In the genomic region with DNA sequence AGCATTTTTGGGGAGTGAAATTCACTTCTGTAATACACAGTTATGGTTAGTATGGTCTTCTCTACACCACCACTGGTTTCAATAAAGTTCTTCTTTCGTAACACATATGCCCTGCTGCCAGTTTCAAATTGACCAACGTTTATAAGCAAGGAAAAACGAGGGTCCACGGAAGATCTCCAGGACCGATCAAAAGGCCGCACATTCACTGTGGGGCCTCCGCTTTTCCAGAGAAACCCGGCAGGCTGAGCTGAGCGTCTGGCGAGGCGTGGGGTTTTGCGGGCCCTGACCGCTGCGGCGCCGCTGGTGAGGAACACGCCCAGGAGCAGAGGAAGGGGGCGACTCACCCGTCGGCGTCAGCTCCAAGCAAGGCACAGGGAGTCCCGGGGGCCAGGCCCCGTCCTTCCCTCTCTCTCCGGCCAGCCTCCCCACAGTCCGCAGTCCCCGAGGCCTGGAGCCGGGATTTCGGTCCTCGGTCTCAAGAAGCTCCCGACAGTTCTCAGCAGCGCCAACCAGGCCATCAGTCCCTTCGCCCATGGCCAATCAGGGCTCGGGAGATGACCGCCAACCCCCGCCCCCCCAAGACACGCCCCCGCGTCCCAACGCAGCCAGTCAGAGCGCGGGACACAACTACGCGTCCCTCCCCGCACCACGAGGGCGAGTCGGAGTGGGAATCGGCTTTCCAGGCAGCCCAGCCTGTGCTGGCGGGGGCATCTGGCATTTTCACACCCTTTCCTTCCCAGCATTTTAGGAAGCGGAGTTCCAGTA, we compare ENCODE assay signal across 1 cellular context.
TF ChIP-seq lines count a peak whose summit lies in the region.

A gene with protein sequence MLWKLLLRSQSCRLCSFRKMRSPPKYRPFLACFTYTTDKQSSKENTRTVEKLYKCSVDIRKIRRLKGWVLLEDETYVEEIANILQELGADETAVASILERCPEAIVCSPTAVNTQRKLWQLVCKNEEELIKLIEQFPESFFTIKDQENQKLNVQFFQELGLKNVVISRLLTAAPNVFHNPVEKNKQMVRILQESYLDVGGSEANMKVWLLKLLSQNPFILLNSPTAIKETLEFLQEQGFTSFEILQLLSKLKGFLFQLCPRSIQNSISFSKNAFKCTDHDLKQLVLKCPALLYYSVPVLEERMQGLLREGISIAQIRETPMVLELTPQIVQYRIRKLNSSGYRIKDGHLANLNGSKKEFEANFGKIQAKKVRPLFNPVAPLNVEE (minus strand): TSS at position 522 of the 765 bp plus-strand sequence. CDS start 8,432 bp downstream, outside the sequence.

TF ChIP-seq in K562, 482 proteins besides CTCF, POLR2A, EP300 and RAD21 (continued from another document and continues in another):
- TF ChIP-seq, protein P1, sequence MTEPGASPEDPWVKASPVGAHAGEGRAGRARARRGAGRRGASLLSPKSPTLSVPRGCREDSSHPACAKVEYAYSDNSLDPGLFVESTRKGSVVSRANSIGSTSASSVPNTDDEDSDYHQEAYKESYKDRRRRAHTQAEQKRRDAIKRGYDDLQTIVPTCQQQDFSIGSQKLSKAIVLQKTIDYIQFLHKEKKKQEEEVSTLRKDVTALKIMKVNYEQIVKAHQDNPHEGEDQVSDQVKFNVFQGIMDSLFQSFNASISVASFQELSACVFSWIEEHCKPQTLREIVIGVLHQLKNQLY (CRISPR knock-in tag; conservative IDR thresholded peaks at IDR 0.05), result no peak; a peak in 1 of 4 replicates
- peak; percentile 70 for TF ChIP-seq POLR2AphosphoS5 (IDR thresholded peaks at IDR 0.05; ENCODE audit: control insufficient read depth, insufficient read depth, low read depth, low read length)
- TF ChIP-seq ZNF785 (CRISPR knock-in tag; IDR thresholded peaks at IDR 0.05), result no peak
- TF ChIP-seq, protein P2, sequence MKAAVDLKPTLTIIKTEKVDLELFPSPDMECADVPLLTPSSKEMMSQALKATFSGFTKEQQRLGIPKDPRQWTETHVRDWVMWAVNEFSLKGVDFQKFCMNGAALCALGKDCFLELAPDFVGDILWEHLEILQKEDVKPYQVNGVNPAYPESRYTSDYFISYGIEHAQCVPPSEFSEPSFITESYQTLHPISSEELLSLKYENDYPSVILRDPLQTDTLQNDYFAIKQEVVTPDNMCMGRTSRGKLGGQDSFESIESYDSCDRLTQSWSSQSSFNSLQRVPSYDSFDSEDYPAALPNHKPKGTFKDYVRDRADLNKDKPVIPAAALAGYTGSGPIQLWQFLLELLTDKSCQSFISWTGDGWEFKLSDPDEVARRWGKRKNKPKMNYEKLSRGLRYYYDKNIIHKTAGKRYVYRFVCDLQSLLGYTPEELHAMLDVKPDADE (conservative IDR thresholded peaks at IDR 0.05; ENCODE audit: control insufficient read depth, low read depth, low read length), result no peak
- TF ChIP-seq SRF (CRISPR knock-in tag; IDR thresholded peaks at IDR 0.05), result no peak
- TF ChIP-seq ZKSCAN8 (CRISPR knock-in tag; IDR thresholded peaks at IDR 0.05), result no peak
- no peak for TF ChIP-seq PTTG1 (tag; IDR thresholded peaks at IDR 0.05; ENCODE audit: low read depth)
- no peak for TF ChIP-seq SRSF9 (IDR thresholded peaks at IDR 0.05; ENCODE audit: borderline replicate concordance, low read depth, low read length)
- no peak for TF ChIP-seq MEIS2 (IDR thresholded peaks at IDR 0.05; ENCODE audit: partially characterized antibody)
- TF ChIP-seq ZNF583 (CRISPR knock-in tag; IDR thresholded peaks at IDR 0.05), result no peak
- TF ChIP-seq NFATC3 (IDR thresholded peaks at IDR 0.05), result no peak
- TF ChIP-seq, protein P3, sequence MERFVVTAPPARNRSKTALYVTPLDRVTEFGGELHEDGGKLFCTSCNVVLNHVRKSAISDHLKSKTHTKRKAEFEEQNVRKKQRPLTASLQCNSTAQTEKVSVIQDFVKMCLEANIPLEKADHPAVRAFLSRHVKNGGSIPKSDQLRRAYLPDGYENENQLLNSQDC (CRISPR knock-in tag; IDR thresholded peaks at IDR 0.05), result no peak
- peak; percentile 61 for TF ChIP-seq POLR2B (IDR thresholded peaks at IDR 0.05; ENCODE audit: low read depth, partially characterized antibody)
- TF ChIP-seq, protein P4, sequence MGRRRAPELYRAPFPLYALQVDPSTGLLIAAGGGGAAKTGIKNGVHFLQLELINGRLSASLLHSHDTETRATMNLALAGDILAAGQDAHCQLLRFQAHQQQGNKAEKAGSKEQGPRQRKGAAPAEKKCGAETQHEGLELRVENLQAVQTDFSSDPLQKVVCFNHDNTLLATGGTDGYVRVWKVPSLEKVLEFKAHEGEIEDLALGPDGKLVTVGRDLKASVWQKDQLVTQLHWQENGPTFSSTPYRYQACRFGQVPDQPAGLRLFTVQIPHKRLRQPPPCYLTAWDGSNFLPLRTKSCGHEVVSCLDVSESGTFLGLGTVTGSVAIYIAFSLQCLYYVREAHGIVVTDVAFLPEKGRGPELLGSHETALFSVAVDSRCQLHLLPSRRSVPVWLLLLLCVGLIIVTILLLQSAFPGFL (CRISPR knock-in tag; IDR thresholded peaks at IDR 0.05), result no peak
- TF ChIP-seq FOXJ3 (CRISPR knock-in tag; IDR thresholded peaks at IDR 0.05), result no peak
- no peak for TF ChIP-seq KAT8 (IDR thresholded peaks at IDR 0.05; ENCODE audit: low read depth)
- TF ChIP-seq, protein P5, sequence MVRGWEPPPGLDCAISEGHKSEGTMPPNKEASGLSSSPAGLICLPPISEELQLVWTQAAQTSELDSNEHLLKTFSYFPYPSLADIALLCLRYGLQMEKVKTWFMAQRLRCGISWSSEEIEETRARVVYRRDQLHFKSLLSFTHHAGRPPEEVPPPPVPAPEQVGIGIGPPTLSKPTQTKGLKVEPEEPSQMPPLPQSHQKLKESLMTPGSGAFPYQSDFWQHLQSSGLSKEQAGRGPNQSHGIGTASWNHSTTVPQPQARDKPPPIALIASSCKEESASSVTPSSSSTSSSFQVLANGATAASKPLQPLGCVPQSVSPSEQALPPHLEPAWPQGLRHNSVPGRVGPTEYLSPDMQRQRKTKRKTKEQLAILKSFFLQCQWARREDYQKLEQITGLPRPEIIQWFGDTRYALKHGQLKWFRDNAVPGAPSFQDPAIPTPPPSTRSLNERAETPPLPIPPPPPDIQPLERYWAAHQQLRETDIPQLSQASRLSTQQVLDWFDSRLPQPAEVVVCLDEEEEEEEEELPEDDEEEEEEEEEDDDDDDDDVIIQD (CRISPR knock-in tag; IDR thresholded peaks at IDR 0.05), result no peak
- TF ChIP-seq, protein P6, sequence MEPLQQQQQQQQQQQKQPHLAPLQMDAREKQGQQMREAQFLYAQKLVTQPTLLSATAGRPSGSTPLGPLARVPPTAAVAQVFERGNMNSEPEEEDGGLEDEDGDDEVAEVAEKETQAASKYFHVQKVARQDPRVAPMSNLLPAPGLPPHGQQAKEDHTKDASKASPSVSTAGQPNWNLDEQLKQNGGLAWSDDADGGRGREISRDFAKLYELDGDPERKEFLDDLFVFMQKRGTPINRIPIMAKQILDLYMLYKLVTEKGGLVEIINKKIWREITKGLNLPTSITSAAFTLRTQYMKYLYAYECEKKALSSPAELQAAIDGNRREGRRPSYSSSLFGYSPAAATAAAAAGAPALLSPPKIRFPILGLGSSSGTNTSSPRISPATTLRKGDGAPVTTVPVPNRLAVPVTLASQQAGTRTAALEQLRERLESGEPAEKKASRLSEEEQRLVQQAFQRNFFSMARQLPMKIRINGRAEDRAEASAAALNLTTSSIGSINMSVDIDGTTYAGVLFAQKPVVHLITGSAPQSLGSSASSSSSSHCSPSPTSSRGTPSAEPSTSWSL (CRISPR knock-in tag; IDR thresholded peaks at IDR 0.05; ENCODE audit: borderline replicate concordance), result no peak
- no peak for TF ChIP-seq HIVEP1 (CRISPR knock-in tag; IDR thresholded peaks at IDR 0.05)
- no peak for TF ChIP-seq SMARCA5 (IDR thresholded peaks at IDR 0.05)
- no peak for TF ChIP-seq BCL6 (CRISPR knock-in tag; IDR thresholded peaks at IDR 0.05)
- TF ChIP-seq SAP30 (IDR thresholded peaks at IDR 0.05; ENCODE audit: borderline replicate concordance, insufficient read depth, low read depth, low read length, poor library complexity, severe bottlenecking), result peak; percentile 45
- TF ChIP-seq, protein P7, sequence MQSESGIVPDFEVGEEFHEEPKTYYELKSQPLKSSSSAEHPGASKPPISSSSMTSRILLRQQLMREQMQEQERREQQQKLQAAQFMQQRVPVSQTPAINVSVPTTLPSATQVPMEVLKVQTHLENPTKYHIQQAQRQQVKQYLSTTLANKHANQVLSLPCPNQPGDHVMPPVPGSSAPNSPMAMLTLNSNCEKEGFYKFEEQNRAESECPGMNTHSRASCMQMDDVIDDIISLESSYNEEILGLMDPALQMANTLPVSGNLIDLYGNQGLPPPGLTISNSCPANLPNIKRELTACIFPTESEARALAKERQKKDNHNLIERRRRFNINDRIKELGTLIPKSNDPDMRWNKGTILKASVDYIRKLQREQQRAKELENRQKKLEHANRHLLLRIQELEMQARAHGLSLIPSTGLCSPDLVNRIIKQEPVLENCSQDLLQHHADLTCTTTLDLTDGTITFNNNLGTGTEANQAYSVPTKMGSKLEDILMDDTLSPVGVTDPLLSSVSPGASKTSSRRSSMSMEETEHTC (IDR thresholded peaks at IDR 0.05), result 0 out of 2 replicates have a peak, but pooled peaks have one; percentile 22
- TF ChIP-seq CREB1 (IDR thresholded peaks at IDR 0.05), result peak; percentile 54; the same call in 1 of the 2 replicates
- TF ChIP-seq CREB1 (CRISPR knock-in tag; IDR thresholded peaks at IDR 0.05), result no peak; the same call in 1 of the 2 replicates
- TF ChIP-seq ZNF431 (CRISPR knock-in tag; IDR thresholded peaks at IDR 0.05), result no peak
- TF ChIP-seq MYNN (IDR thresholded peaks at IDR 0.05), result peak; percentile 4; the same call in 1 of the 2 replicates
- no peak for TF ChIP-seq MYNN (CRISPR knock-in tag; IDR thresholded peaks at IDR 0.05)
- peak; percentile 13; the same call in 1 of the 2 replicates for TF ChIP-seq CTBP1 (IDR thresholded peaks at IDR 0.05; ENCODE audit: borderline replicate concordance)
- TF ChIP-seq CC2D1A (IDR thresholded peaks at IDR 0.05), result peak; percentile 42; the same call in 1 of the 2 replicates
- TF ChIP-seq ATF1 (CRISPR knock-in tag; IDR thresholded peaks at IDR 0.05), result no peak
- TF ChIP-seq ATF1 (tag; IDR thresholded peaks at IDR 0.05), result peak; percentile 54; the same call in 1 of the 2 replicates
- no peak for TF ChIP-seq MECOM (CRISPR knock-in tag; IDR thresholded peaks at IDR 0.05)
- TF ChIP-seq, protein P8, sequence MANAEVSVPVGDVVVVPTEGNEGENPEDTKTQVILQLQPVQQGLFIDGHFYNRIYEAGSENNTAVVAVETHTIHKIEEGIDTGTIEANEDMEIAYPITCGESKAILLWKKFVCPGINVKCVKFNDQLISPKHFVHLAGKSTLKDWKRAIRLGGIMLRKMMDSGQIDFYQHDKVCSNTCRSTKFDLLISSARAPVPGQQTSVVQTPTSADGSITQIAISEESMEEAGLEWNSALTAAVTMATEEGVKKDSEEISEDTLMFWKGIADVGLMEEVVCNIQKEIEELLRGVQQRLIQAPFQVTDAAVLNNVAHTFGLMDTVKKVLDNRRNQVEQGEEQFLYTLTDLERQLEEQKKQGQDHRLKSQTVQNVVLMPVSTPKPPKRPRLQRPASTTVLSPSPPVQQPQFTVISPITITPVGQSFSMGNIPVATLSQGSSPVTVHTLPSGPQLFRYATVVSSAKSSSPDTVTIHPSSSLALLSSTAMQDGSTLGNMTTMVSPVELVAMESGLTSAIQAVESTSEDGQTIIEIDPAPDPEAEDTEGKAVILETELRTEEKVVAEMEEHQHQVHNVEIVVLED (CRISPR knock-in tag; IDR thresholded peaks at IDR 0.05), result peak; percentile 24; the same call in 1 of the 2 replicates
- no peak for TF ChIP-seq SIX5 (IDR thresholded peaks at IDR 0.05; ENCODE audit: borderline replicate concordance in 1 of 2, insufficient read depth in 1 of 2, low read depth in 1 of 2, low read length in 2 of 2)
- peak; percentile 82 for TF ChIP-seq CREM (IDR thresholded peaks at IDR 0.05; ENCODE audit: low read depth)
- TF ChIP-seq, protein P9, sequence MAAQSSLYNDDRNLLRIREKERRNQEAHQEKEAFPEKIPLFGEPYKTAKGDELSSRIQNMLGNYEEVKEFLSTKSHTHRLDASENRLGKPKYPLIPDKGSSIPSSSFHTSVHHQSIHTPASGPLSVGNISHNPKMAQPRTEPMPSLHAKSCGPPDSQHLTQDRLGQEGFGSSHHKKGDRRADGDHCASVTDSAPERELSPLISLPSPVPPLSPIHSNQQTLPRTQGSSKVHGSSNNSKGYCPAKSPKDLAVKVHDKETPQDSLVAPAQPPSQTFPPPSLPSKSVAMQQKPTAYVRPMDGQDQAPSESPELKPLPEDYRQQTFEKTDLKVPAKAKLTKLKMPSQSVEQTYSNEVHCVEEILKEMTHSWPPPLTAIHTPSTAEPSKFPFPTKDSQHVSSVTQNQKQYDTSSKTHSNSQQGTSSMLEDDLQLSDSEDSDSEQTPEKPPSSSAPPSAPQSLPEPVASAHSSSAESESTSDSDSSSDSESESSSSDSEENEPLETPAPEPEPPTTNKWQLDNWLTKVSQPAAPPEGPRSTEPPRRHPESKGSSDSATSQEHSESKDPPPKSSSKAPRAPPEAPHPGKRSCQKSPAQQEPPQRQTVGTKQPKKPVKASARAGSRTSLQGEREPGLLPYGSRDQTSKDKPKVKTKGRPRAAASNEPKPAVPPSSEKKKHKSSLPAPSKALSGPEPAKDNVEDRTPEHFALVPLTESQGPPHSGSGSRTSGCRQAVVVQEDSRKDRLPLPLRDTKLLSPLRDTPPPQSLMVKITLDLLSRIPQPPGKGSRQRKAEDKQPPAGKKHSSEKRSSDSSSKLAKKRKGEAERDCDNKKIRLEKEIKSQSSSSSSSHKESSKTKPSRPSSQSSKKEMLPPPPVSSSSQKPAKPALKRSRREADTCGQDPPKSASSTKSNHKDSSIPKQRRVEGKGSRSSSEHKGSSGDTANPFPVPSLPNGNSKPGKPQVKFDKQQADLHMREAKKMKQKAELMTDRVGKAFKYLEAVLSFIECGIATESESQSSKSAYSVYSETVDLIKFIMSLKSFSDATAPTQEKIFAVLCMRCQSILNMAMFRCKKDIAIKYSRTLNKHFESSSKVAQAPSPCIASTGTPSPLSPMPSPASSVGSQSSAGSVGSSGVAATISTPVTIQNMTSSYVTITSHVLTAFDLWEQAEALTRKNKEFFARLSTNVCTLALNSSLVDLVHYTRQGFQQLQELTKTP (IDR thresholded peaks at IDR 0.05; ENCODE audit: low read depth in 1 of 2, partially characterized antibody in 2 of 2), result no peak
- TF ChIP-seq MCM2 (IDR thresholded peaks at IDR 0.05; ENCODE audit: low read depth), result no peak
- TF ChIP-seq, protein P10, sequence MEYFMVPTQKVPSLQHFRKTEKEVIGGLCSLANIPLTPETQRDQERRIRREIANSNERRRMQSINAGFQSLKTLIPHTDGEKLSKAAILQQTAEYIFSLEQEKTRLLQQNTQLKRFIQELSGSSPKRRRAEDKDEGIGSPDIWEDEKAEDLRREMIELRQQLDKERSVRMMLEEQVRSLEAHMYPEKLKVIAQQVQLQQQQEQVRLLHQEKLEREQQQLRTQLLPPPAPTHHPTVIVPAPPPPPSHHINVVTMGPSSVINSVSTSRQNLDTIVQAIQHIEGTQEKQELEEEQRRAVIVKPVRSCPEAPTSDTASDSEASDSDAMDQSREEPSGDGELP (CRISPR knock-in tag; IDR thresholded peaks at IDR 0.05; ENCODE audit: borderline replicate concordance), result peak; percentile 68; the same call in 1 of the 2 replicates
- no peak for TF ChIP-seq EZH2 (IDR thresholded peaks at IDR 0.05; ENCODE audit: borderline replicate concordance, low read depth, low read length)
- TF ChIP-seq, protein P11, sequence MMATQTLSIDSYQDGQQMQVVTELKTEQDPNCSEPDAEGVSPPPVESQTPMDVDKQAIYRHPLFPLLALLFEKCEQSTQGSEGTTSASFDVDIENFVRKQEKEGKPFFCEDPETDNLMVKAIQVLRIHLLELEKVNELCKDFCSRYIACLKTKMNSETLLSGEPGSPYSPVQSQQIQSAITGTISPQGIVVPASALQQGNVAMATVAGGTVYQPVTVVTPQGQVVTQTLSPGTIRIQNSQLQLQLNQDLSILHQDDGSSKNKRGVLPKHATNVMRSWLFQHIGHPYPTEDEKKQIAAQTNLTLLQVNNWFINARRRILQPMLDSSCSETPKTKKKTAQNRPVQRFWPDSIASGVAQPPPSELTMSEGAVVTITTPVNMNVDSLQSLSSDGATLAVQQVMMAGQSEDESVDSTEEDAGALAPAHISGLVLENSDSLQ (IDR thresholded peaks at IDR 0.05), result peak; percentile 85
- no peak for TF ChIP-seq MCM5 (IDR thresholded peaks at IDR 0.05; ENCODE audit: low read depth)
